17 cellular contexts compared by ENCODE assay signal in genomic region chr2:60495226-60495625, GRCh38. TPM values are rescaled to one million over a fixed set of nuclear protein-coding genes. Genes with fewer than 3 reads are reported as not detected.
"Had no signal": no experiment of that assay in that cellular context is flagged by ENCODE, and none has a peak within 500 bp of the region (broad histone marks: within the 10 kb centered on the region; RNA-seq: fewer than 3 reads in every experiment).

No MANE protein-coding gene starts in this region.

- H3K4me3 Mint-ChIP-seq: activated CD8-positive, alpha-beta T cell treated with anti-CD3 and anti-CD28 coated beads for 36 hours; central memory CD8-positive, alpha-beta T cell; nephron progenitor cell; WTC11 had no signal

- H3K36me3 ChIP-seq: thyroid gland had no signal

- H3K9me3 Mint-ChIP-seq: activated CD8-positive, alpha-beta T cell treated with anti-CD3 and anti-CD28 coated beads for 36 hours; activated naive CD4-positive, alpha-beta T cell treated with anti-CD3 and anti-CD28 coated beads, Interleukin-2, amount 50 U/mL, for 72 hours; central memory CD8-positive, alpha-beta T cell; nephron progenitor cell; WTC11 had no signal

- H3K4me3 ChIP-seq: spleen, thyroid gland had no signal

- H3K27me3 ChIP-seq: spleen, thyroid gland had no signal

- DNase-seq: activated CD4-positive, alpha-beta T cell treated with anti-CD3 and anti-CD28 coated beads for 48 hours; activated CD8-positive, alpha-beta memory T cell treated with anti-CD3 and anti-CD28 coated beads, Interleukin-2, amount 50 U/mL, for 4 hours; activated CD8-positive, alpha-beta T cell treated with anti-CD3 and anti-CD28 coated beads for 36 hours; activated effector memory CD4-positive, alpha-beta T cell treated with anti-CD3 and anti-CD28 coated beads, Interleukin-2, amount 50 U/mL, for 16 hours; activated T-cell treated with anti-CD3 and anti-CD28 coated beads, Interleukin-2, amount 50 U/mL, for 48 hours; effector memory CD4-positive, alpha-beta T cell; foreskin melanocyte; left cardiac atrium; nephron progenitor cell; spleen; thyroid gland had no signal

- H3K4me1 ChIP-seq: thyroid gland had no signal

- H3K4me1 Mint-ChIP-seq: central memory CD8-positive, alpha-beta T cell had no signal

- H3K27ac Mint-ChIP-seq: activated CD8-positive, alpha-beta T cell treated with anti-CD3 and anti-CD28 coated beads for 36 hours; activated naive CD4-positive, alpha-beta T cell treated with anti-CD3 and anti-CD28 coated beads, Interleukin-2, amount 50 U/mL, for 72 hours; nephron progenitor cell; WTC11 had no signal

- ATAC-seq: activated CD8-positive, alpha-beta T cell treated with anti-CD3 and anti-CD28 coated beads for 36 hours; activated naive CD4-positive, alpha-beta T cell treated with anti-CD3 and anti-CD28 coated beads, Interleukin-2, amount 50 U/mL, for 72 hours; left cardiac atrium; sciatic nerve; SK-N-SH treated with all-trans-retinoic acid at 6 μM for 48 hours; WTC11 had no signal

- H3K36me3 Mint-ChIP-seq: activated naive CD4-positive, alpha-beta T cell treated with anti-CD3 and anti-CD28 coated beads, Interleukin-2, amount 50 U/mL, for 72 hours had no signal

- H3K9me3 ChIP-seq: spleen, thyroid gland had no signal

- H3K27ac ChIP-seq: thyroid gland had no signal

RNA-seq across cellular contexts. Expression of gene BCL11A, which starts 58.2 kb away (rescaled TPM):
- total RNA-seq: T-helper 1 cell treated with Interleukin-12 subunit alpha and Interleukin-12 subunit beta and Interleukin-4 antibody, amounts not matched to agents 30 ng/mL and 1 ng/mL, for 36 hours had no signal
